In genomic region chr19:4636151-4636717, GRCh38 we compare ENCODE assay signal across 1 cellular context.
TF ChIP-seq lines count a peak whose summit lies in the region.

No MANE protein-coding gene starts in this region.

TF ChIP-seq in K562, 482 proteins besides CTCF, POLR2A, EP300 and RAD21 (continued from another document):
- TF ChIP-seq KDM5B (IDR thresholded peaks at IDR 0.05; ENCODE audit: insufficient replicate concordance, low read depth, low read length) (no peak), ZBTB11 (CRISPR knock-in tag; IDR thresholded peaks at IDR 0.05) (no peak), E2F6 (IDR thresholded peaks at IDR 0.05; ENCODE audit: borderline replicate concordance in 1 of 2, extremely low read depth in 1 of 2, insufficient read depth in 1 of 2, insufficient read length in 1 of 2, low read depth in 1 of 2, low read length in 1 of 2, poor library complexity in 1 of 2, severe bottlenecking in 1 of 2) (peak in 1 of 2 experiments; percentile 81), ZBTB33 (CRISPR knock-in tag; IDR thresholded peaks at IDR 0.05) (peak; percentile 60; the same call in 1 of the 2 replicates), RBM25 (IDR thresholded peaks at IDR 0.05; ENCODE audit: low read depth, low read length, severe bottlenecking) (peak; percentile 19), SIN3A (IDR thresholded peaks at IDR 0.05; ENCODE audit: borderline replicate concordance in 2 of 2, control insufficient read depth in 1 of 2, low read depth in 2 of 2, low read length in 2 of 2) (no peak), BRF1 (IDR thresholded peaks at IDR 0.05; ENCODE audit: borderline replicate concordance, extremely low read depth, insufficient read length) (no peak), CTBP1 (IDR thresholded peaks at IDR 0.05; ENCODE audit: borderline replicate concordance) (0 out of 2 replicates have a peak, but pooled peaks have one; percentile 15), POLR2G (IDR thresholded peaks at IDR 0.05; ENCODE audit: low read depth, low read length) (peak; percentile 67), HNRNPLL (IDR thresholded peaks at IDR 0.05; ENCODE audit: low read depth, low read length, poor library complexity, severe bottlenecking) (peak; percentile 29), HMGN3 (IDR thresholded peaks at IDR 0.05; ENCODE audit: borderline replicate concordance, extremely low read depth, insufficient read length, low read depth, low read length) (peak; percentile 53), PHB2 (IDR thresholded peaks at IDR 0.05; ENCODE audit: low read depth) (no peak), PRDM10 (IDR thresholded peaks at IDR 0.05; ENCODE audit: partially characterized antibody) (no peak), RERE (CRISPR knock-in tag; IDR thresholded peaks at IDR 0.05; ENCODE audit: borderline replicate concordance) (no peak), JUN (IDR thresholded peaks at IDR 0.05; ENCODE audit: borderline replicate concordance, low read depth, low read length) (0 out of 2 replicates have a peak, but pooled peaks have one; percentile 12), JUN (CRISPR knock-in tag; IDR thresholded peaks at IDR 0.05; ENCODE audit: borderline replicate concordance) (no peak), ZNF445 (CRISPR knock-in tag; IDR thresholded peaks at IDR 0.05; ENCODE audit: low read depth) (no peak), RAD51 (IDR thresholded peaks at IDR 0.05; ENCODE audit: borderline replicate concordance, low read depth) (no peak), ZNF740 (CRISPR knock-in tag; IDR thresholded peaks at IDR 0.05) (no peak), ZNF740 (tag; IDR thresholded peaks at IDR 0.05) (no peak), BRD9 (IDR thresholded peaks at IDR 0.05; ENCODE audit: low read depth, partially characterized antibody) (peak; percentile 55), NR2C2 (CRISPR knock-in tag; IDR thresholded peaks at IDR 0.05) (no peak), NR2C2 (tag; IDR thresholded peaks at IDR 0.05) (no peak), SMC3 (conservative IDR thresholded peaks at IDR 0.05; ENCODE audit: insufficient read depth, low read depth, low read length) (peak; percentile 60; the same call in 1 of the 2 replicates), RBM14 (IDR thresholded peaks at IDR 0.05; ENCODE audit: borderline replicate concordance, insufficient read depth, low read depth, low read length) (no peak), ZNF408 (CRISPR knock-in tag; IDR thresholded peaks at IDR 0.05; ENCODE audit: low read depth) (no peak)
